ENCODE assay signal across 10 cellular contexts in genomic region chr9:130860458-130861316, GRCh38. TPM values are rescaled to one million over a fixed set of nuclear protein-coding genes. Genes with fewer than 3 reads are reported as not detected.
DNase-seq lines count a peak whose midpoint lies in the region; FAIRE-seq and TF ChIP-seq lines count a peak whose summit lies in the region.
"Had no signal": no experiment of that assay in that cellular context is flagged by ENCODE, and none has a peak within 500 bp of the region (broad histone marks: within the 10 kb centered on the region; RNA-seq: fewer than 3 reads in every experiment).

No MANE protein-coding gene starts in this region.

- H3K79me2 ChIP-seq in OCI-LY7 (ENCODE audit: insufficient read depth, low read depth, low read length), result no peaks in the 10 kb centered on the region

- no TSS peak for BruUV-seq in OCI-LY7 (replicated peaks; lab: Mats Ljungman, UMichigan)

- peak overlapping the region; percentile 90 for H3K27ac ChIP-seq in AG04450 (ENCODE audit: low read depth, low read length)
- H3K27ac ChIP-seq in SJSA1, result peak overlapping the region; percentile 78
- H3K27ac ChIP-seq in OCI-LY7 (ENCODE audit: low read depth, low read length, poor library complexity, severe bottlenecking), result no peak overlapping the region

- H3K36me3 ChIP-seq in SJSA1 (peaks cover 71% of the 10 kb centered on the region), OCI-LY7 (ENCODE audit: insufficient read depth, low read length) (no peaks in the 10 kb centered on the region)

- no peaks in the 10 kb centered on the region for H4K20me1 ChIP-seq in OCI-LY7 (ENCODE audit: insufficient read depth, low read length)

- H3K27me3 ChIP-seq in AG04450 (ENCODE audit: control insufficient read depth, insufficient read depth, low read length) (no peaks in the 10 kb centered on the region), SJSA1 (replicated peaks) (no peaks in the 10 kb centered on the region)

- DNase-seq in AG04450 (ENCODE audit: low read depth, low spot score) (peak; percentile 83), SJSA1 (ENCODE audit: low read depth in 1 of 2, low spot score in 2 of 2) (peak; percentile 89 to 96), fibroblast of mammary gland (ENCODE audit: low read depth) (peak; percentile 97), nephron progenitor cell (no peak), GM12891 (ENCODE audit: insufficient read length, low spot score) (no peak), OCI-LY7 (ENCODE audit: low spot score) (no peak)
- DNase-seq in activated CD4-positive, CD25-positive, alpha-beta regulatory T cell treated with anti-CD3 and anti-CD28 coated beads, Interleukin-2, amount 50 U/mL, for 72 hours, result no peak
- DNase-seq in stimulated activated CD4-positive, alpha-beta T cell treated with anti-CD3 and anti-CD28 coated beads, Interleukin-12 subunit alpha, Interleukin-12 subunit beta, amount 100 ng/mL, for 4 hours, result no peak
- DNase-seq: CD4-positive, CD25-positive, alpha-beta regulatory T cell had no signal

- intact Hi-C loops in OCI-LY7 (cut with micrococcal nuclease; ENCODE audit: unreplicated experiment), result loop anchor here (5.0 kb wide), 1 partner anchor 398 kb away; no protein-coding TSS in a partner anchor

- CTCF ChIA-PET in AG04450 (lab: Charles Lee) (interaction anchor here (0.6 to 12.0 kb wide), 7 partner anchors 9 to 156 kb away, joined by 3 to 390 read pairs (median 4); no protein-coding TSS in a partner anchor), OCI-LY7 (lab: Charles Lee; ENCODE audit: unreplicated experiment) (no interaction called here)

- H3K4me3 ChIP-seq in AG04450 (ENCODE audit: low read depth, low read length) (peak overlapping the region; percentile 10; the same call in 1 of the 2 replicates), SJSA1 (no peak overlapping the region), fibroblast of mammary gland (ENCODE audit: control insufficient read depth, low read depth, low read length) (no peak overlapping the region), OCI-LY7 (ENCODE audit: low read depth, low read length, poor library complexity, severe bottlenecking) (no peak overlapping the region)

- H3K4me1 ChIP-seq in SJSA1 (replicated peaks), result peaks cover 55% of the 10 kb centered on the region
- no peaks in the 10 kb centered on the region for H3K4me1 ChIP-seq in OCI-LY7 (ENCODE audit: insufficient read depth, low read length, poor library complexity, severe bottlenecking)

- POLR2A ChIA-PET in AG04450 (lab: Yijun Ruan, JAX) (interaction anchor here (0.5 kb wide), 1 partner anchor 388 kb away, joined by 3 read pairs; no protein-coding TSS in a partner anchor), OCI-LY7 (lab: Charles Lee) (no interaction called here)

- H2AFZ ChIP-seq in OCI-LY7 (ENCODE audit: low read length), result no peak overlapping the region

- H3K9me2 ChIP-seq in OCI-LY7 (ENCODE audit: insufficient read depth, low read length), result no peaks in the 10 kb centered on the region

- TF ChIP-seq CTCF in AG04450 (IDR thresholded peaks at IDR 0.05; ENCODE audit: low read depth, low read length) (peak; percentile 35), fibroblast of mammary gland (conservative IDR thresholded peaks at IDR 0.05; ENCODE audit: control insufficient read depth, insufficient read depth, low read depth, low read length) (peak; percentile 22), nephron progenitor cell (IDR thresholded peaks at IDR 0.05) (no peak), OCI-LY7 (conservative IDR thresholded peaks at IDR 0.05; ENCODE audit: low read length) (no peak)

- peak overlapping the region; percentile 4 for H3K4me3 Mint-ChIP-seq in nephron progenitor cell
- H3K4me3 Mint-ChIP-seq: activated naive CD4-positive, alpha-beta T cell treated with anti-CD3 and anti-CD28 coated beads, Interleukin-2, amount 50 U/mL, for 24 hours; CD4-positive, CD25-positive, alpha-beta regulatory T cell had no signal

- FAIRE-seq in GM12891 (lab: Jason Lieb, UNC), result no peak

- H3K4me1 Mint-ChIP-seq in nephron progenitor cell, result peaks cover 62% of the 10 kb centered on the region
- H3K4me1 Mint-ChIP-seq: activated naive CD4-positive, alpha-beta T cell treated with anti-CD3 and anti-CD28 coated beads, Interleukin-2, amount 50 U/mL, for 24 hours had no signal

- no peak for TF ChIP-seq POLR2A in GM12891 (IDR thresholded peaks at IDR 0.05; ENCODE audit: low read depth, low read length)

- H3K27me3 Mint-ChIP-seq in nephron progenitor cell (ENCODE audit: low read depth, poor library complexity), result peaks cover 3% of the 10 kb centered on the region
- H3K27me3 Mint-ChIP-seq: activated naive CD4-positive, alpha-beta T cell treated with anti-CD3 and anti-CD28 coated beads, Interleukin-2, amount 50 U/mL, for 24 hours; CD4-positive, CD25-positive, alpha-beta regulatory T cell had no signal

- H3K9me3 ChIP-seq in AG04450 (ENCODE audit: control insufficient read depth, insufficient read depth, low read length) (no peaks in the 10 kb centered on the region), SJSA1 (replicated peaks) (no peaks in the 10 kb centered on the region), OCI-LY7 (ENCODE audit: low read length) (no peaks in the 10 kb centered on the region)

- H3K4me2 ChIP-seq in OCI-LY7 (ENCODE audit: low read length), result no peak overlapping the region

- H3K36me3 Mint-ChIP-seq in nephron progenitor cell (ENCODE audit: low read depth), result peaks cover 70% of the 10 kb centered on the region

- H3K9me3 Mint-ChIP-seq in nephron progenitor cell, result no peaks in the 10 kb centered on the region
- H3K9me3 Mint-ChIP-seq: activated naive CD4-positive, alpha-beta T cell treated with anti-CD3 and anti-CD28 coated beads, Interleukin-2, amount 50 U/mL, for 24 hours; CD4-positive, CD25-positive, alpha-beta regulatory T cell had no signal

- H3K27ac Mint-ChIP-seq in nephron progenitor cell, result peak overlapping the region; percentile 93
- H3K27ac Mint-ChIP-seq: activated naive CD4-positive, alpha-beta T cell treated with anti-CD3 and anti-CD28 coated beads, Interleukin-2, amount 50 U/mL, for 24 hours had no signal

TF ChIP-seq in GM12891, 5 proteins besides CTCF, POLR2A, EP300 and RAD21:
- no peak for TF ChIP-seq SPI1 (IDR thresholded peaks at IDR 0.05; ENCODE audit: low read depth, low read length)
- no peak for TF ChIP-seq POU2F2 (IDR thresholded peaks at IDR 0.05; ENCODE audit: low read depth, low read length)
- no peak for TF ChIP-seq PAX5 (IDR thresholded peaks at IDR 0.05; ENCODE audit: insufficient read depth, low read length, severe bottlenecking)
- TF ChIP-seq TAF1 (IDR thresholded peaks at IDR 0.05; ENCODE audit: low read depth, low read length), result no peak
- no peak for TF ChIP-seq POLR2AphosphoS5 (IDR thresholded peaks at IDR 0.05; ENCODE audit: low read depth, low read length)

RNA-seq across cellular contexts. Expression of gene ABL1, which starts 25.6 kb away (rescaled TPM):
- polyA plus RNA-seq in AG04450 (2011; rRNA removed), result 37.5 and 51.3 TPM in 2 replicates
- polyA minus RNA-seq in AG04450 (2011; rRNA and poly(A)+ RNA removed), result 81.5 and 92.0 TPM in 2 replicates
- 20.5 and 24.7 TPM in 2 replicates for total RNA-seq in SJSA1 (2014; rRNA removed; shearing (Covaris generic))
- polyA plus RNA-seq in GM12891 (2012; ENCODE audit: low read depth, missing spikeins), result 16.6 TPM
- 7.8 and 8.1 TPM in 2 replicates for total RNA-seq in OCI-LY7 (2014; rRNA removed; shearing (Covaris generic))
- total RNA-seq in OCI-LY7 (2022), result 28.3 and 33.7 TPM in 2 replicates

RNA-seq across cellular contexts. Expression of gene QRFP, which starts 35.9 kb away (rescaled TPM):
- polyA plus RNA-seq in AG04450 (2011; rRNA removed), result not detected in 2 replicates
- polyA minus RNA-seq in AG04450 (2011; rRNA and poly(A)+ RNA removed), result not detected in 2 replicates
- not detected in 2 replicates for total RNA-seq in SJSA1 (2014; rRNA removed; shearing (Covaris generic))
- polyA plus RNA-seq in GM12891 (2012; ENCODE audit: low read depth, missing spikeins), result 0.15 TPM
- total RNA-seq in OCI-LY7 (2014; rRNA removed; shearing (Covaris generic)), result not detected in 2 replicates
- not detected in 2 replicates for total RNA-seq in OCI-LY7 (2022)
- total RNA-seq: CD4-positive, CD25-positive, alpha-beta regulatory T cell had no signal
- polyA plus RNA-seq: CD4-positive, CD25-positive, alpha-beta regulatory T cell had no signal

Comparison
In these comparisons a context has a peak if more than half of its experiments do, and no peak if none do; other contexts are left out.
1. DNase-seq: peak in AG04450 (single experiment), SJSA1 (2 of 2) and fibroblast of mammary gland (single experiment); none in nephron progenitor cell (single experiment), activated CD4-positive, CD25-positive, alpha-beta regulatory T cell treated with anti-CD3 and anti-CD28 coated beads, Interleukin-2, amount 50 U/mL, for 72 hours (single experiment), stimulated activated CD4-positive, alpha-beta T cell treated with anti-CD3 and anti-CD28 coated beads, Interleukin-12 subunit alpha, Interleukin-12 subunit beta, amount 100 ng/mL, for 4 hours (single experiment), GM12891 (single experiment) and OCI-LY7 (single experiment).
2. CTCF ChIP-seq: peak in AG04450 (single experiment) and fibroblast of mammary gland (single experiment); none in nephron progenitor cell (single experiment) and OCI-LY7 (single experiment).